14 cellular contexts compared by ENCODE assay signal in the genomic region with DNA sequence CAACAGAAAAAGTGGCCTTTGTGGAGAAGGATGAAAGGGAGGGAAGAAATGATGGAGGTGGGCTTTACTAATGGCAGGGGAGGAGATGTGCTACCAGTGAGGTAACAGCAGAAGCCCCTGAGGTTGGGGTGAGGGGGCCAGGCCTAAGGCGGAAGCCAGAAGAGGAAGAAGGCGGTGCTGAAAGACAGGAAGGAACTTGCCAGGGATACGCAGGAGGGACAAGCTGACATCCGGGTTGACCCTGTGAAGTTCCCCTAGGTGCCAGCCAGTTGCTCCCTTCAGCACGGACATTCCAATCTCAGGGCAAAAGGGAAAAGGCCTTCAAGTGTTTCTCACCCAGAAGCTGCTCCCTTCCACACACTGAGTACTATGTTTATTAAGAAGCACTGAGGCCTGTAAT. TPM values are rescaled to one million over a fixed set of nuclear protein-coding genes. Genes with fewer than 3 reads are reported as not detected.
DNase-seq lines count a peak whose midpoint lies in the region; ATAC-seq and TF ChIP-seq lines count a peak whose summit lies in the region.
"Had no signal": no experiment of that assay in that cellular context is flagged by ENCODE, and none has a peak within 500 bp of the region (broad histone marks: within the 10 kb centered on the region; RNA-seq: fewer than 3 reads in every experiment).

No MANE protein-coding gene starts in this region.

- peak overlapping the region; percentile 68 for H3K27ac Mint-ChIP-seq in activated naive CD8-positive, alpha-beta T cell
- no peak overlapping the region for H3K27ac Mint-ChIP-seq in activated naive CD8-positive, alpha-beta T cell treated with anti-CD3 and anti-CD28 coated beads, Interleukin-2, amount 50 U/mL, for 24 hours
- peak overlapping the region in 3 of 5 experiments; percentile 35 to 51 (median 51) for H3K27ac Mint-ChIP-seq in brain
- peak overlapping the region; percentile 71 to 87 for H3K27ac Mint-ChIP-seq in stimulated activated naive CD8-positive, alpha-beta T cell treated with anti-CD3 and anti-CD28 coated beads, Interleukin-15, amount 100 ng/mL, for 72 hours
- no peak overlapping the region for H3K27ac Mint-ChIP-seq in osteocyte (ENCODE audit: unreplicated experiment)
- H3K27ac Mint-ChIP-seq: mesothelial cell of epicardium had no signal

- peaks cover 44% of the 10 kb centered on the region for H3K4me1 Mint-ChIP-seq in activated naive CD8-positive, alpha-beta T cell (ENCODE audit: low read depth)
- peaks cover 44% of the 10 kb centered on the region for H3K4me1 Mint-ChIP-seq in activated naive CD8-positive, alpha-beta T cell treated with anti-CD3 and anti-CD28 coated beads, Interleukin-2, amount 50 U/mL, for 24 hours
- peaks cover 38% of the 10 kb centered on the region for H3K4me1 Mint-ChIP-seq in brain
- peaks cover 52% of the 10 kb centered on the region for H3K4me1 Mint-ChIP-seq in stimulated activated naive CD8-positive, alpha-beta T cell treated with anti-CD3 and anti-CD28 coated beads, Interleukin-15, amount 100 ng/mL, for 72 hours
- H3K4me1 Mint-ChIP-seq in osteocyte (ENCODE audit: unreplicated experiment), result peaks cover 30% of the 10 kb centered on the region

- TF ChIP-seq CTCF in brain (conservative IDR thresholded peaks at IDR 0.05) (no peak), osteocyte (IDR thresholded peaks at IDR 0.05) (no peak)

- no peak overlapping the region for H3K4me3 Mint-ChIP-seq in activated naive CD8-positive, alpha-beta T cell
- no peak overlapping the region for H3K4me3 Mint-ChIP-seq in activated naive CD8-positive, alpha-beta T cell treated with anti-CD3 and anti-CD28 coated beads, Interleukin-2, amount 50 U/mL, for 24 hours
- H3K4me3 Mint-ChIP-seq in brain (peak overlapping the region in 2 of 5 experiments; percentile 18 to 45), osteocyte (ENCODE audit: unreplicated experiment) (no peak overlapping the region)
- H3K4me3 Mint-ChIP-seq in stimulated activated naive CD8-positive, alpha-beta T cell treated with anti-CD3 and anti-CD28 coated beads, Interleukin-15, amount 100 ng/mL, for 72 hours, result no peak overlapping the region

- H3K9me3 Mint-ChIP-seq in activated naive CD8-positive, alpha-beta T cell (ENCODE audit: low read depth), result no peaks in the 10 kb centered on the region
- H3K9me3 Mint-ChIP-seq in activated naive CD8-positive, alpha-beta T cell treated with anti-CD3 and anti-CD28 coated beads, Interleukin-2, amount 50 U/mL, for 24 hours, result no peaks in the 10 kb centered on the region
- peaks cover 0 to 7% (median 2%) of the 10 kb centered on the region in 5 experiments for H3K9me3 Mint-ChIP-seq in brain
- no peaks in the 10 kb centered on the region for H3K9me3 Mint-ChIP-seq in stimulated activated naive CD8-positive, alpha-beta T cell treated with anti-CD3 and anti-CD28 coated beads, Interleukin-15, amount 100 ng/mL, for 72 hours
- no peaks in the 10 kb centered on the region for H3K9me3 Mint-ChIP-seq in osteocyte (ENCODE audit: unreplicated experiment)
- H3K9me3 Mint-ChIP-seq: mesothelial cell of epicardium had no signal

- H3K27me3 Mint-ChIP-seq in activated naive CD8-positive, alpha-beta T cell, result no peaks in the 10 kb centered on the region
- H3K27me3 Mint-ChIP-seq in activated naive CD8-positive, alpha-beta T cell treated with anti-CD3 and anti-CD28 coated beads, Interleukin-2, amount 50 U/mL, for 24 hours, result no peaks in the 10 kb centered on the region
- H3K27me3 Mint-ChIP-seq in brain, result peaks cover 4% of the 10 kb centered on the region
- no peaks in the 10 kb centered on the region for H3K27me3 Mint-ChIP-seq in stimulated activated naive CD8-positive, alpha-beta T cell treated with anti-CD3 and anti-CD28 coated beads, Interleukin-15, amount 100 ng/mL, for 72 hours
- no peaks in the 10 kb centered on the region for H3K27me3 Mint-ChIP-seq in osteocyte (ENCODE audit: unreplicated experiment)

- DNase-seq in activated naive CD8-positive, alpha-beta T cell treated with anti-CD3 and anti-CD28 coated beads, Interleukin-2, amount 50 U/mL, for 24 hours, result no peak
- DNase-seq in NOMO-1 (lab: John Stamatoyannopoulos, UW; ENCODE audit: unreplicated experiment in 2 of 2) (peak; percentile 56), osteocyte (ENCODE audit: extremely low spot score, unreplicated experiment) (no peak), NCI-H526 (lab: John Stamatoyannopoulos, UW) (no peak)
- no peak for DNase-seq in stimulated activated naive CD8-positive, alpha-beta T cell treated with anti-CD3 and anti-CD28 coated beads, Interleukin-15, amount 100 ng/mL, for 72 hours
- DNase-seq: colonic mucosa, NCI-H446, psoas muscle had no signal

- H3K36me3 Mint-ChIP-seq in activated naive CD8-positive, alpha-beta T cell, result peaks cover 3% of the 10 kb centered on the region
- peaks cover 20% of the 10 kb centered on the region for H3K36me3 Mint-ChIP-seq in activated naive CD8-positive, alpha-beta T cell treated with anti-CD3 and anti-CD28 coated beads, Interleukin-2, amount 50 U/mL, for 24 hours (ENCODE audit: low read depth)
- H3K36me3 Mint-ChIP-seq in brain (peaks cover 14% of the 10 kb centered on the region), osteocyte (ENCODE audit: unreplicated experiment) (peaks cover 11% of the 10 kb centered on the region)

- no peak for ATAC-seq in activated naive CD8-positive, alpha-beta T cell treated with anti-CD3 and anti-CD28 coated beads, Interleukin-2, amount 50 U/mL, for 24 hours
- ATAC-seq in stimulated activated naive CD8-positive, alpha-beta T cell treated with anti-CD3 and anti-CD28 coated beads, Interleukin-15, amount 100 ng/mL, for 72 hours, result no peak
- ATAC-seq in HG02938 (IDR thresholded peaks at IDR 0.05; ENCODE audit: unreplicated experiment), result no peak
- ATAC-seq: activated CD4-positive, CD25-positive, alpha-beta regulatory T cell treated with anti-CD3 and anti-CD28 coated beads, Interleukin-2, amount 50 U/mL, for 24 hours; HCT116; psoas muscle had no signal

RNA-seq across cellular contexts. Expression of gene TIRAP, which starts 2.3 kb away (rescaled TPM):
- polyA plus RNA-seq in brain (ENCODE audit: insufficient read depth, low read depth, low replicate concordance), result 9.3 TPM
- 10.6 and 11.6 TPM in 2 replicates for total RNA-seq in osteocyte

RNA-seq across cellular contexts. Expression of gene FOXRED1, which starts 11.6 kb away (rescaled TPM):
- 53.2 TPM for polyA plus RNA-seq in brain (ENCODE audit: insufficient read depth, low read depth, low replicate concordance)
- 25.9 and 34.4 TPM in 2 replicates for total RNA-seq in osteocyte

RNA-seq across cellular contexts. Expression of gene SRPRA, which starts 11.9 kb away (rescaled TPM):
- polyA plus RNA-seq in brain (ENCODE audit: insufficient read depth, low read depth, low replicate concordance), result 111 TPM
- total RNA-seq in osteocyte, result 106 and 107 TPM in 2 replicates

RNA-seq across cellular contexts. Expression of gene DCPS, which starts 23.3 kb away (rescaled TPM):
- 30.1 TPM for polyA plus RNA-seq in brain (ENCODE audit: insufficient read depth, low read depth, low replicate concordance)
- total RNA-seq in osteocyte, result 11.2 and 15.2 TPM in 2 replicates

Comparison
In these comparisons a context has a peak if more than half of its experiments do, and no peak if none do; other contexts are left out.
1. H3K27ac Mint-ChIP-seq: peak in activated naive CD8-positive, alpha-beta T cell (single experiment), brain (3 of 5) and stimulated activated naive CD8-positive, alpha-beta T cell treated with anti-CD3 and anti-CD28 coated beads, Interleukin-15, amount 100 ng/mL, for 72 hours (2 of 2); none in activated naive CD8-positive, alpha-beta T cell treated with anti-CD3 and anti-CD28 coated beads, Interleukin-2, amount 50 U/mL, for 24 hours (single experiment) and osteocyte (single experiment).
2. DNase-seq: peak in NOMO-1 (2 of 2); none in activated naive CD8-positive, alpha-beta T cell treated with anti-CD3 and anti-CD28 coated beads, Interleukin-2, amount 50 U/mL, for 24 hours (single experiment), stimulated activated naive CD8-positive, alpha-beta T cell treated with anti-CD3 and anti-CD28 coated beads, Interleukin-15, amount 100 ng/mL, for 72 hours (0 of 2), osteocyte (single experiment) and NCI-H526 (0 of 2).